Comparison of ENCODE assay signal across 14 cellular contexts in genomic region chr21:28447453-28447852, GRCh38.
"Had no signal": no experiment of that assay in that cellular context is flagged by ENCODE, and none has a peak within 500 bp of the region (broad histone marks: within the 10 kb centered on the region; RNA-seq: fewer than 3 reads in every experiment).

No MANE protein-coding gene starts in this region.

- H3K27ac Mint-ChIP-seq: activated CD4-positive, alpha-beta T cell treated with anti-CD3 and anti-CD28 coated beads, Interleukin-2, amount 10 ng/mL, durations not matched to agents 24 days and 14 days; activated naive CD4-positive, alpha-beta T cell treated with anti-CD3 and anti-CD28 coated beads, Interleukin-2, amount 50 U/mL, for 72 hours; memory B cell; nephron; stimulated activated naive CD8-positive, alpha-beta T cell treated with anti-CD3 and anti-CD28 coated beads, Interleukin-15, amount 100 ng/mL, for 72 hours; T-helper 1 cell treated with Interleukin-12 subunit alpha and Interleukin-12 subunit beta and Interleukin-4 antibody, amounts not matched to agents 30 μg/mL and 1 μg/mL, for 36 hours; WTC11 had no signal

- H3K4me1 Mint-ChIP-seq: activated CD4-positive, alpha-beta T cell treated with anti-CD3 and anti-CD28 coated beads, Interleukin-2, amount 10 ng/mL, durations not matched to agents 24 days and 14 days; memory B cell; stimulated activated naive CD8-positive, alpha-beta T cell treated with anti-CD3 and anti-CD28 coated beads, Interleukin-15, amount 100 ng/mL, for 72 hours; WTC11 had no signal

- H3K4me3 Mint-ChIP-seq: activated CD4-positive, alpha-beta T cell treated with anti-CD3 and anti-CD28 coated beads, Interleukin-2, amount 10 ng/mL, durations not matched to agents 24 days and 14 days; memory B cell; nephron; stimulated activated naive CD8-positive, alpha-beta T cell treated with anti-CD3 and anti-CD28 coated beads, Interleukin-15, amount 100 ng/mL, for 72 hours; T-helper 1 cell treated with Interleukin-12 subunit alpha and Interleukin-12 subunit beta and Interleukin-4 antibody, amounts not matched to agents 30 μg/mL and 1 μg/mL, for 36 hours; WTC11 had no signal

- DNase-seq: activated CD4-positive, alpha-beta T cell treated with anti-CD3 and anti-CD28 coated beads, Interleukin-2, amount 10 ng/mL, durations not matched to agents 24 days and 14 days; activated CD8-positive, alpha-beta memory T cell treated with anti-CD3 and anti-CD28 coated beads for 24 hours; activated effector memory CD4-positive, alpha-beta T cell treated with anti-CD3 and anti-CD28 coated beads, Interleukin-2, amount 50 U/mL, for 16 hours; cortex of kidney; effector memory CD4-positive, alpha-beta T cell; left lung; stimulated activated CD4-positive, alpha-beta T cell treated with anti-CD3 and anti-CD28 coated beads, Interleukin-4, amount 100 ng/mL, for 24 hours; stimulated activated naive CD8-positive, alpha-beta T cell treated with anti-CD3 and anti-CD28 coated beads, Interleukin-15, amount 100 ng/mL, for 72 hours had no signal

- H3K27me3 Mint-ChIP-seq: activated CD4-positive, alpha-beta T cell treated with anti-CD3 and anti-CD28 coated beads, Interleukin-2, amount 10 ng/mL, durations not matched to agents 24 days and 14 days; memory B cell; stimulated activated naive CD8-positive, alpha-beta T cell treated with anti-CD3 and anti-CD28 coated beads, Interleukin-15, amount 100 ng/mL, for 72 hours had no signal

- H3K36me3 Mint-ChIP-seq: activated naive CD4-positive, alpha-beta T cell treated with anti-CD3 and anti-CD28 coated beads, Interleukin-2, amount 50 U/mL, for 72 hours; memory B cell; WTC11 had no signal

- ATAC-seq: activated naive CD4-positive, alpha-beta T cell treated with anti-CD3 and anti-CD28 coated beads, Interleukin-2, amount 50 U/mL, for 72 hours; left lung; SK-N-SH treated with all-trans-retinoic acid at 6 μM for 48 hours; stimulated activated naive CD8-positive, alpha-beta T cell treated with anti-CD3 and anti-CD28 coated beads, Interleukin-15, amount 100 ng/mL, for 72 hours; WTC11 had no signal
